ENCODE assay signal across 8 cellular contexts in the genomic region with DNA sequence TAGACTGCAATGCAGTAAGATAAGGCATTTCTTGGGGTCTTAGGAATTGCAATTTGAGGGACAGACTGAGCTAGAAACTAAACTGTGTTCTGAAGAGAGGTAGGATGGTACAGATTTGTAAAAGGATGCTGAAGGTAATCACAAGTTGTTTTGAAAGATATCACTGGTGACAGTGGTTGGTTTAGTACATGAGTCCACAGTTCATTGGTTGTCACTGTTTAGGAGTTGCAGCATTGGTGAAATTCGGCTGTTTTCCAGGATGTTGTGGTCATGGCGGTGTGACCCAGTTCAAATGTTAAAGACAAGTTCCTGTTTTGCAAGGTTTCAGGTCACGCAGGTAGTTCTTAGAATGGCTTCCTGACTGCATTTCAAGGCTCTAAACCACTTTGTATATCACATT.
DNase-seq lines count a peak whose midpoint lies in the region; ATAC-seq and TF ChIP-seq lines count a peak whose summit lies in the region.

No MANE protein-coding gene starts in this region.

- peaks cover 16% of the 10 kb centered on the region for H3K9me3 Mint-ChIP-seq in activated CD4-positive, alpha-beta memory T cell treated with anti-CD3 and anti-CD28 coated beads for 36 hours
- H3K9me3 Mint-ChIP-seq in natural killer cell treated with Interleukin-12 subunit alpha and Interleukin-12 subunit beta and Interleukin-15 and Interleukin-18, amount 100 ng/mL, for 72 hours = peaks cover 6% of the 10 kb centered on the region

- peaks cover 28% of the 10 kb centered on the region for H3K36me3 Mint-ChIP-seq in activated CD4-positive, alpha-beta memory T cell treated with anti-CD3 and anti-CD28 coated beads for 36 hours
- H3K36me3 Mint-ChIP-seq in natural killer cell treated with Interleukin-12 subunit alpha and Interleukin-12 subunit beta and Interleukin-15 and Interleukin-18, amount 100 ng/mL, for 72 hours = peaks cover 25% of the 10 kb centered on the region

- no peak overlapping the region for H3K27ac ChIP-seq in RWPE1

- no peaks in the 10 kb centered on the region for H3K9me3 ChIP-seq in MG63

- no peaks in the 10 kb centered on the region for H3K27me3 Mint-ChIP-seq in activated CD4-positive, alpha-beta memory T cell treated with anti-CD3 and anti-CD28 coated beads for 36 hours
- no peaks in the 10 kb centered on the region for H3K27me3 Mint-ChIP-seq in natural killer cell treated with Interleukin-12 subunit alpha and Interleukin-12 subunit beta and Interleukin-15 and Interleukin-18, amount 100 ng/mL, for 72 hours

- no peaks in the 10 kb centered on the region for H3K36me3 ChIP-seq in MG63

- H3K4me1 Mint-ChIP-seq in activated CD4-positive, alpha-beta memory T cell treated with anti-CD3 and anti-CD28 coated beads for 36 hours (ENCODE audit: low read depth) = peaks cover 53% of the 10 kb centered on the region
- peaks cover 37 to 48% of the 10 kb centered on the region in 2 donors for H3K4me1 Mint-ChIP-seq in natural killer cell treated with Interleukin-12 subunit alpha and Interleukin-12 subunit beta and Interleukin-15 and Interleukin-18, amount 100 ng/mL, for 72 hours (ENCODE audit: low read depth in 2 of 2)

- no peak overlapping the region for H3K4me3 ChIP-seq in MG63

- ATAC-seq in GM19455 (IDR thresholded peaks at IDR 0.05; ENCODE audit: unreplicated experiment) (peak; percentile 99), HG03432 (IDR thresholded peaks at IDR 0.05; ENCODE audit: unreplicated experiment) (peak; percentile 97)
- peak; percentile 91 for ATAC-seq in natural killer cell treated with Interleukin-12 subunit alpha and Interleukin-12 subunit beta and Interleukin-15 and Interleukin-18, amount 100 ng/mL, for 72 hours

- no peak for TF ChIP-seq CTCF in RWPE1 (conservative IDR thresholded peaks at IDR 0.05; ENCODE audit: low read depth)

- CTCF ChIA-PET in activated CD4-positive, alpha-beta memory T cell treated with anti-CD3 and anti-CD28 coated beads for 36 hours (lab: Charles Lee) = no interaction called here
- CTCF ChIA-PET in RWPE1 (lab: Yijun Ruan, JAX) = no interaction called here

- H3K4me3 Mint-ChIP-seq in activated CD4-positive, alpha-beta memory T cell treated with anti-CD3 and anti-CD28 coated beads for 36 hours = peak overlapping the region; percentile 11
- H3K4me3 Mint-ChIP-seq in natural killer cell treated with Interleukin-12 subunit alpha and Interleukin-12 subunit beta and Interleukin-15 and Interleukin-18, amount 100 ng/mL, for 72 hours = peak overlapping the region; percentile 61

- H3K27ac Mint-ChIP-seq in activated CD4-positive, alpha-beta memory T cell treated with anti-CD3 and anti-CD28 coated beads for 36 hours = peak overlapping the region; percentile 81
- peak overlapping the region; percentile 84 to 87 for H3K27ac Mint-ChIP-seq in natural killer cell treated with Interleukin-12 subunit alpha and Interleukin-12 subunit beta and Interleukin-15 and Interleukin-18, amount 100 ng/mL, for 72 hours

- POLR2A ChIA-PET in activated CD4-positive, alpha-beta memory T cell treated with anti-CD3 and anti-CD28 coated beads for 36 hours (lab: Charles Lee) = no interaction called here
- POLR2A ChIA-PET in RWPE1 (lab: Yijun Ruan, JAX; ENCODE audit: low non-redundant PET) = no interaction called here

- H3K27me3 ChIP-seq in MG63 = no peaks in the 10 kb centered on the region

- intact Hi-C loops in activated CD4-positive, alpha-beta memory T cell treated with anti-CD3 and anti-CD28 coated beads for 36 hours (cut with micrococcal nuclease) = loop anchor here (1.0 kb wide), 3 partner anchors 21 to 72 kb away; no protein-coding TSS in a partner anchor

- peak; percentile 86 for DNase-seq in activated CD4-positive, alpha-beta memory T cell treated with anti-CD3 and anti-CD28 coated beads for 36 hours
- peak; percentile 72 for DNase-seq in natural killer cell treated with Interleukin-12 subunit alpha and Interleukin-12 subunit beta and Interleukin-15 and Interleukin-18, amount 100 ng/mL, for 72 hours (ENCODE audit: low spot score)
- DNase-seq in NCI-H82 treated with DMSO at 0.1 percent for 48 hours (lab: John Stamatoyannopoulos, UW; ENCODE audit: unreplicated experiment) (no peak), HCEC 1CT (no peak), MG63 (no peak), RWPE1 (ENCODE audit: low spot score) (no peak)

Comparison
In these comparisons a context has a peak if more than half of its experiments do, and no peak if none do; other contexts are left out.
1. DNase-seq: peak in activated CD4-positive, alpha-beta memory T cell treated with anti-CD3 and anti-CD28 coated beads for 36 hours (single experiment) and natural killer cell treated with Interleukin-12 subunit alpha and Interleukin-12 subunit beta and Interleukin-15 and Interleukin-18, amount 100 ng/mL, for 72 hours (single experiment); none in NCI-H82 treated with DMSO at 0.1 percent for 48 hours (single experiment), HCEC 1CT (single experiment), MG63 (single experiment) and RWPE1 (single experiment).
2. Peak in every context shown above with its lines, with median percentiles within 50 percentile points of each other: ATAC-seq.